Comparison of ENCODE assay signal across 1 cellular context in genomic region chr12:442235-442884, GRCh38.
A peak's percentile ranks its signal among the peaks of the same experiment; 100 is the strongest.
TF ChIP-seq lines count a peak whose summit lies in the region.

No MANE protein-coding gene starts in this region.

TF ChIP-seq in HepG2, 621 proteins besides CTCF, POLR2A, EP300 and RAD21:
- TF ChIP-seq STAG1 (CRISPR knock-in tag; IDR thresholded peaks at IDR 0.05) (peak; percentile 61), SMC3 (IDR thresholded peaks at IDR 0.05; ENCODE audit: low read length) (peak; percentile 52; the same call in 1 of the 2 replicates), ZMYM4 (CRISPR knock-in tag; IDR thresholded peaks at IDR 0.05) (0 out of 2 replicates have a peak, but pooled peaks have one; percentile 35), SRSF1 (optimal IDR thresholded peaks at IDR 0.05; ENCODE audit: low read depth, low read length) (no peak), SP4 (CRISPR knock-in tag; IDR thresholded peaks at IDR 0.05) (no peak), HOMEZ (CRISPR knock-in tag; IDR thresholded peaks at IDR 0.05; ENCODE audit: low read depth) (peak; percentile 54; the same call in 1 of the 2 replicates), SOX5 (CRISPR knock-in tag; IDR thresholded peaks at IDR 0.05; ENCODE audit: borderline replicate concordance) (no peak)
